Comparison of ENCODE assay signal across 26 cellular contexts in genomic region chr19:52114691-52115090, GRCh38.
"Had no signal": no experiment of that assay in that cellular context is flagged by ENCODE, and none has a peak within 500 bp of the region (broad histone marks: within the 10 kb centered on the region; RNA-seq: fewer than 3 reads in every experiment).

No MANE protein-coding gene starts in this region.

- H3K4me3 ChIP-seq: tibial nerve had no signal

- DNase-seq: activated CD4-positive, alpha-beta memory T cell treated with anti-CD3 and anti-CD28 coated beads for 36 hours; activated CD4-positive, alpha-beta T cell treated with anti-CD3 and anti-CD28 coated beads for 48 hours; activated gamma-delta T cell treated with Interleukin-2 at 50 U/mL for 16 hours; activated naive CD4-positive, alpha-beta T cell treated with anti-CD3 and anti-CD28 coated beads, Interleukin-2, amount 50 U/mL, for 16 hours; activated T-cell treated with anti-CD3 and anti-CD28 coated beads, Interleukin-2, amount 50 U/mL, for 4 hours; amygdala; central memory CD4-positive, alpha-beta T cell; effector CD4-positive, alpha-beta T cell; left cardiac atrium; midbrain; posterior cingulate gyrus; right cardiac atrium; stimulated activated CD4-positive, alpha-beta T cell treated with anti-CD3 and anti-CD28 coated beads, Interleukin-12 subunit alpha, Interleukin-12 subunit beta, amount 100 ng/mL, for 4 hours; stimulated activated CD4-positive, alpha-beta T cell treated with anti-CD3 and anti-CD28 coated beads, Interleukin-4, amount 100 ng/mL, for 24 hours; stimulated activated naive CD8-positive, alpha-beta T cell treated with anti-CD3 and anti-CD28 coated beads, Interleukin-15, amount 100 ng/mL, for 72 hours; SW 1271; T1000; WERI-Rb-1 had no signal

- H3K4me3 Mint-ChIP-seq: activated CD4-positive, alpha-beta memory T cell treated with anti-CD3 and anti-CD28 coated beads for 36 hours; activated T-cell treated with anti-CD3 and anti-CD28 coated beads, Interleukin-2, amount 50 U/mL, for 4 hours; activated T-helper 17 cell treated with anti-CD3 and anti-CD28 coated beads, Interleukin-2, amount 50 U/mL, for 72 hours; dendritic cell treated with granulocyte-macrophage colony-stimulating factor and Interleukin-4, amounts not matched to agents 40 ng/mL and 50 ng/mL, for 4 days; natural killer cell treated with Interleukin-12 subunit alpha and Interleukin-12 subunit beta and Interleukin-15 and Interleukin-18, amount 100 ng/mL, for 72 hours; stimulated activated effector memory CD8-positive, alpha-beta T cell treated with anti-CD3 and anti-CD28 coated beads, Interleukin-12 subunit alpha, Interleukin-12 subunit beta, amount 100 ng/mL, for 72 hours; stimulated activated naive CD8-positive, alpha-beta T cell treated with anti-CD3 and anti-CD28 coated beads, Interleukin-15, amount 100 ng/mL, for 72 hours; T-helper 1 cell treated with Interleukin-12 subunit alpha and Interleukin-12 subunit beta and Interleukin-4 antibody, amounts not matched to agents 30 μg/mL and 1 μg/mL, for 36 hours had no signal

- H3K4me1 ChIP-seq: breast epithelium, tibial nerve had no signal

- H3K27me3 ChIP-seq: breast epithelium, tibial nerve had no signal

- H3K27ac Mint-ChIP-seq: activated CD4-positive, alpha-beta memory T cell treated with anti-CD3 and anti-CD28 coated beads for 36 hours; activated T-helper 17 cell treated with anti-CD3 and anti-CD28 coated beads, Interleukin-2, amount 50 U/mL, for 72 hours; dendritic cell treated with granulocyte-macrophage colony-stimulating factor and Interleukin-4, amounts not matched to agents 40 ng/mL and 50 ng/mL, for 4 days; natural killer cell treated with Interleukin-12 subunit alpha and Interleukin-12 subunit beta and Interleukin-15 and Interleukin-18, amount 100 ng/mL, for 72 hours; stimulated activated effector memory CD8-positive, alpha-beta T cell treated with anti-CD3 and anti-CD28 coated beads, Interleukin-12 subunit alpha, Interleukin-12 subunit beta, amount 100 ng/mL, for 72 hours; stimulated activated naive CD8-positive, alpha-beta T cell treated with anti-CD3 and anti-CD28 coated beads, Interleukin-15, amount 100 ng/mL, for 72 hours; T-helper 1 cell treated with Interleukin-12 subunit alpha and Interleukin-12 subunit beta and Interleukin-4 antibody, amounts not matched to agents 30 μg/mL and 1 μg/mL, for 36 hours had no signal

- H3K4me1 Mint-ChIP-seq: activated T-helper 17 cell treated with anti-CD3 and anti-CD28 coated beads, Interleukin-2, amount 50 U/mL, for 72 hours; stimulated activated effector memory CD8-positive, alpha-beta T cell treated with anti-CD3 and anti-CD28 coated beads, Interleukin-12 subunit alpha, Interleukin-12 subunit beta, amount 100 ng/mL, for 72 hours; stimulated activated naive CD8-positive, alpha-beta T cell treated with anti-CD3 and anti-CD28 coated beads, Interleukin-15, amount 100 ng/mL, for 72 hours had no signal

- ATAC-seq: activated CD4-positive, CD25-positive, alpha-beta regulatory T cell treated with anti-CD3 and anti-CD28 coated beads, Interleukin-2, amount 50 U/mL, for 24 hours; activated T-cell treated with anti-CD3 and anti-CD28 coated beads, Interleukin-2, amount 50 U/mL, for 4 hours; activated T-helper 17 cell treated with anti-CD3 and anti-CD28 coated beads, Interleukin-2, amount 50 U/mL, for 72 hours; left cardiac atrium; natural killer cell treated with Interleukin-12 subunit alpha and Interleukin-12 subunit beta and Interleukin-15 and Interleukin-18, amount 100 ng/mL, for 72 hours; right cardiac atrium; stimulated activated effector memory CD8-positive, alpha-beta T cell treated with anti-CD3 and anti-CD28 coated beads, Interleukin-12 subunit alpha, Interleukin-12 subunit beta, amount 100 ng/mL, for 72 hours; stimulated activated naive CD8-positive, alpha-beta T cell treated with anti-CD3 and anti-CD28 coated beads, Interleukin-15, amount 100 ng/mL, for 72 hours had no signal

- H3K27me3 Mint-ChIP-seq: activated CD4-positive, alpha-beta memory T cell treated with anti-CD3 and anti-CD28 coated beads for 36 hours; activated T-helper 17 cell treated with anti-CD3 and anti-CD28 coated beads, Interleukin-2, amount 50 U/mL, for 72 hours; dendritic cell treated with granulocyte-macrophage colony-stimulating factor and Interleukin-4, amounts not matched to agents 40 ng/mL and 50 ng/mL, for 4 days; natural killer cell treated with Interleukin-12 subunit alpha and Interleukin-12 subunit beta and Interleukin-15 and Interleukin-18, amount 100 ng/mL, for 72 hours; stimulated activated naive CD8-positive, alpha-beta T cell treated with anti-CD3 and anti-CD28 coated beads, Interleukin-15, amount 100 ng/mL, for 72 hours had no signal

- H3K27ac ChIP-seq: breast epithelium, tibial nerve, WERI-Rb-1 had no signal
